Comparison of ENCODE assay signal across 27 cellular contexts in genomic region chr15:74831813-74832495, GRCh38. TPM values are rescaled to one million over a fixed set of nuclear protein-coding genes. Genes with fewer than 3 reads are reported as not detected.
DNase-seq lines count a peak whose midpoint lies in the region; ATAC-seq and FAIRE-seq lines count a peak whose summit lies in the region.
"Had no signal": no experiment of that assay in that cellular context is flagged by ENCODE, and none has a peak within 500 bp of the region (broad histone marks: within the 10 kb centered on the region; RNA-seq: fewer than 3 reads in every experiment).

No MANE protein-coding gene starts in this region.

- H3K4me3 ChIP-seq in iPS-15b (ENCODE audit: low read depth, low read length): no peak overlapping the region
- H3K4me3 ChIP-seq in small intestine (ENCODE audit: low read depth in 1 of 2, low read length in 2 of 2): no peak overlapping the region
- H3K4me3 ChIP-seq: body of pancreas, lung, skin epidermis, upper lobe of right lung had no signal

- H3K9ac ChIP-seq in iPS-15b (ENCODE audit: low read depth, low read length): peak overlapping the region; percentile 3

- no peak for FAIRE-seq in small intestine (lab: Jason Lieb, UNC)
- FAIRE-seq: colon, GM18507 had no signal

- no peaks in the 10 kb centered on the region for H3K9me3 ChIP-seq in iPS-15b (ENCODE audit: control insufficient read depth, insufficient read depth, low read length)
- no peaks in the 10 kb centered on the region for H3K9me3 ChIP-seq in small intestine (ENCODE audit: control insufficient read depth, low read depth)
- H3K9me3 ChIP-seq: body of pancreas, Caco-2, upper lobe of right lung had no signal

- peaks cover 6% of the 10 kb centered on the region for H3K4me1 Mint-ChIP-seq in activated T-cell treated with anti-CD3 and anti-CD28 coated beads, Interleukin-2, amount 50 U/mL, for 4 hours (ENCODE audit: low read depth)
- H3K4me1 Mint-ChIP-seq: activated naive CD8-positive, alpha-beta T cell treated with anti-CD3 and anti-CD28 coated beads, Interleukin-2, amount 10 ng/mL, durations not matched to agents 7 days and 5 days had no signal

- H3K9me3 Mint-ChIP-seq in activated T-cell treated with anti-CD3 and anti-CD28 coated beads, Interleukin-2, amount 50 U/mL, for 4 hours: no peaks in the 10 kb centered on the region
- H3K9me3 Mint-ChIP-seq: activated naive CD8-positive, alpha-beta T cell treated with anti-CD3 and anti-CD28 coated beads, Interleukin-2, amount 10 ng/mL, durations not matched to agents 7 days and 5 days; naive B cell had no signal

- 29 to 50% (median 43%) methylated on average over 15 of the region's 15 CpGs for WGBS in small intestine, 3 donors

- peaks cover 18% of the 10 kb centered on the region for H3K27me3 ChIP-seq in iPS-15b (ENCODE audit: control insufficient read depth, insufficient read depth, low read length)
- peaks cover 0 to 9% of the 10 kb centered on the region in 2 donors for H3K27me3 ChIP-seq in small intestine (ENCODE audit: control insufficient read depth in 2 of 2, insufficient read depth in 2 of 2, low read length in 2 of 2)

- H3K4me3 Mint-ChIP-seq in activated T-cell treated with anti-CD3 and anti-CD28 coated beads, Interleukin-2, amount 50 U/mL, for 4 hours: no peak overlapping the region
- H3K4me3 Mint-ChIP-seq: activated naive CD8-positive, alpha-beta T cell treated with anti-CD3 and anti-CD28 coated beads, Interleukin-2, amount 10 ng/mL, durations not matched to agents 7 days and 5 days had no signal

- H3K36me3 ChIP-seq in iPS-15b (ENCODE audit: control insufficient read depth, insufficient read depth, low read length) (no peaks in the 10 kb centered on the region), small intestine (ENCODE audit: control insufficient read depth in 2 of 2, insufficient read depth in 2 of 2, low read length in 2 of 2) (peaks cover 0 to 5% of the 10 kb centered on the region in 2 donors)

- H3K36me3 Mint-ChIP-seq in activated T-cell treated with anti-CD3 and anti-CD28 coated beads, Interleukin-2, amount 50 U/mL, for 4 hours (ENCODE audit: insufficient read depth): peaks cover 4% of the 10 kb centered on the region
- H3K36me3 Mint-ChIP-seq: activated naive CD8-positive, alpha-beta T cell treated with anti-CD3 and anti-CD28 coated beads, Interleukin-2, amount 10 ng/mL, durations not matched to agents 7 days and 5 days; naive B cell had no signal

- H3K4me1 ChIP-seq in iPS-15b (ENCODE audit: control insufficient read depth, insufficient read depth, low read length): peaks cover 3% of the 10 kb centered on the region
- H3K4me1 ChIP-seq in small intestine (ENCODE audit: control insufficient read depth in 2 of 2, insufficient read depth in 1 of 2, low read depth in 1 of 2, low read length in 1 of 2): peaks cover 0 to 3% of the 10 kb centered on the region in 2 donors
- H3K4me1 ChIP-seq: Caco-2, upper lobe of right lung had no signal

- ATAC-seq in activated T-cell treated with anti-CD3 and anti-CD28 coated beads, Interleukin-2, amount 50 U/mL, for 4 hours: no peak
- ATAC-seq: body of pancreas, upper lobe of right lung had no signal

- DNase-seq in NCI-H2171 treated with DMSO at 0.1 percent for 48 hours (lab: John Stamatoyannopoulos, UW): peak; percentile 57
- DNase-seq in NCI-H2171 (lab: John Stamatoyannopoulos, UW): no peak
- DNase-seq in small intestine: peak; percentile 90
- no peak for DNase-seq in NCI-H510A (lab: John Stamatoyannopoulos, UW)
- no peak for DNase-seq in activated T-cell treated with anti-CD3 and anti-CD28 coated beads, Interleukin-2, amount 50 U/mL, for 4 hours
- DNase-seq: 8988T; activated CD4-positive, CD25-positive, alpha-beta regulatory T cell treated with anti-CD3 and anti-CD28 coated beads, Interleukin-2, amount 50 U/mL, for 72 hours; activated naive CD8-positive, alpha-beta T cell treated with anti-CD3 and anti-CD28 coated beads, Interleukin-2, amount 10 ng/mL, durations not matched to agents 7 days and 5 days; body of pancreas; Caco-2; EL; head of caudate nucleus; IMR-90; MM.1S; naive B cell; NCI-H345; RPMI8226; stimulated activated CD4-positive, alpha-beta T cell treated with anti-CD3 and anti-CD28 coated beads, Interleukin-4, amount 100 ng/mL, for 24 hours; upper lobe of right lung had no signal

- H3K27me3 Mint-ChIP-seq in activated T-cell treated with anti-CD3 and anti-CD28 coated beads, Interleukin-2, amount 50 U/mL, for 4 hours (ENCODE audit: low read depth): peaks cover 11% of the 10 kb centered on the region

- H3K27ac ChIP-seq in small intestine (ENCODE audit: low read depth in 1 of 2, low read length in 1 of 2): peak overlapping the region; percentile 40 to 50
- H3K27ac ChIP-seq: body of pancreas, HL-60, skin epidermis, upper lobe of right lung had no signal

RNA-seq across cellular contexts. Expression of gene CPLX3, which starts 5.5 kb away (rescaled TPM):
- 1 to 10 TPM in 1 of 3 donors, not detected in 2; 1.1 TPM for polyA plus RNA-seq in small intestine
- under 1 TPM in 2 of 3 donors, not detected in 1; 0.23 to 0.32 TPM for total RNA-seq in activated T-cell treated with anti-CD3 and anti-CD28 coated beads, Interleukin-2, amount 50 U/mL, for 4 hours
- total RNA-seq: activated CD8-positive, alpha-beta memory T cell treated with anti-CD3 and anti-CD28 coated beads for 36 hours; body of pancreas; Caco-2; fibroblast of lung; IMR-90; lung; upper lobe of right lung had no signal
- polyA plus RNA-seq: fibroblast of lung, IMR-90 had no signal

RNA-seq across cellular contexts. Expression of gene ULK3, which starts 11.0 kb away (rescaled TPM):
- polyA plus RNA-seq in small intestine: 100 to 1,000 TPM in 1 of 3 donors, 10 to 100 TPM in 2; 38.2 to 111 (median 71.1) TPM
- total RNA-seq in activated T-cell treated with anti-CD3 and anti-CD28 coated beads, Interleukin-2, amount 50 U/mL, for 4 hours: 10 to 100 TPM; 52.8 to 64.7 (median 64.0) TPM

RNA-seq across cellular contexts. Expression of gene LMAN1L, which starts 19.3 kb away (rescaled TPM):
- polyA plus RNA-seq in small intestine: under 1 TPM in 1 of 3 donors, not detected in 2; 0.46 TPM
- total RNA-seq in activated T-cell treated with anti-CD3 and anti-CD28 coated beads, Interleukin-2, amount 50 U/mL, for 4 hours: under 1 TPM; 0.30 to 0.55 (median 0.40) TPM
- total RNA-seq: body of pancreas, Caco-2, fibroblast of lung, IMR-90, upper lobe of right lung had no signal
- polyA plus RNA-seq: fibroblast of lung, IMR-90 had no signal

RNA-seq across cellular contexts. Expression of gene SCAMP2, which starts 41.2 kb away (rescaled TPM):
- polyA plus RNA-seq in small intestine: 10 to 100 TPM; 52.3 to 92.3 (median 59.2) TPM
- 10 to 100 TPM; 81.7 to 91.0 (median 82.9) TPM for total RNA-seq in activated T-cell treated with anti-CD3 and anti-CD28 coated beads, Interleukin-2, amount 50 U/mL, for 4 hours

RNA-seq across cellular contexts. Expression of gene CSK, which starts 50.1 kb away (rescaled TPM):
- polyA plus RNA-seq in small intestine: 10 to 100 TPM; 39.4 to 76.8 (median 47.4) TPM
- total RNA-seq in activated T-cell treated with anti-CD3 and anti-CD28 coated beads, Interleukin-2, amount 50 U/mL, for 4 hours: 100 to 1,000 TPM; 368 to 412 (median 397) TPM

Comparison
In these comparisons a context has a peak if more than half of its experiments do, and no peak if none do; other contexts are left out.
1. DNase-seq: peak in NCI-H2171 treated with DMSO at 0.1 percent for 48 hours (single experiment) and small intestine (single experiment); none in NCI-H2171 (single experiment), NCI-H510A (single experiment) and activated T-cell treated with anti-CD3 and anti-CD28 coated beads, Interleukin-2, amount 50 U/mL, for 4 hours (single experiment).